In the genomic region with DNA sequence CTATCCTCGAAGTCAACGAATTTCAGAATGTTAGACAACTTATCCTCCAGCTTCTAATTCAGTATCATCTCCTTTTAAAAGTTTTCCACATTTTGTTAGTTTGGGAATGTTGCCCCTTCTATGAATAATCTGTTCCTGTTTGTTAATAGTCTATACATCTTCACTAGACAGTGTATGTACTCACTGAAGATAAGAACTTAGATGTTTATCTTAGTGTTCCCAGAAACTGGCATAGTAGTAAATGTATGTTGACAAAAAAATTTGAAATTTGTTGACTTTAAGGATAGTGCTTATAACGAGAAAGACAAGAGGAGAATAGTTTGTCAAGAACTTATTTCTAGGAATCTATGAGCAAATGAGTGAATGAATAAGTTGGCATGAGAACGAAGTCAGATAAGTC, we compare ENCODE assay signal across 34 cellular contexts.
"Had no signal": no experiment of that assay in that cellular context is flagged by ENCODE, and none has a peak within 500 bp of the region (broad histone marks: within the 10 kb centered on the region; RNA-seq: fewer than 3 reads in every experiment).

No MANE protein-coding gene starts in this region.

- DNase-seq: activated effector memory CD4-positive, alpha-beta T cell treated with anti-CD3 and anti-CD28 coated beads, Interleukin-2, amount 50 U/mL, for 16 hours; activated effector memory CD4-positive, alpha-beta T cell treated with Interleukin-2 at 50 U/mL for 16 hours; activated gamma-delta T cell; activated gamma-delta T cell treated with Interleukin-2 at 50 U/mL for 16 hours; activated naive CD4-positive, alpha-beta T cell; activated naive CD4-positive, alpha-beta T cell treated with anti-CD3 and anti-CD28 coated beads for 36 hours; activated naive CD4-positive, alpha-beta T cell treated with anti-CD3 and anti-CD28 coated beads, Interleukin-2, amount 10 ng/mL, durations not matched to agents 7 days and 5 days; activated naive CD4-positive, alpha-beta T cell treated with anti-CD3 and anti-CD28 coated beads, Interleukin-2, amount 50 U/mL, for 16 hours; activated naive CD4-positive, alpha-beta T cell treated with Interleukin-2 at 50 U/mL for 16 hours; activated naive CD8-positive, alpha-beta T cell treated with anti-CD3 and anti-CD28 coated beads for 36 hours; activated naive CD8-positive, alpha-beta T cell treated with anti-CD3 and anti-CD28 coated beads, Interleukin-2, amount 10 ng/mL, durations not matched to agents 7 days and 5 days; activated naive CD8-positive, alpha-beta T cell treated with anti-CD3 and anti-CD28 coated beads, Interleukin-2, amount 50 U/mL, for 24 hours; activated T-cell treated with anti-CD3 and anti-CD28 coated beads, Interleukin-2, amount 50 U/mL, for 1 hour; activated T-cell treated with anti-CD3 and anti-CD28 coated beads, Interleukin-2, amount 50 U/mL, for 24 hours; activated T-cell treated with anti-CD3 and anti-CD28 coated beads, Interleukin-2, amount 50 U/mL, for 4 hours; activated T-cell treated with anti-CD3 and anti-CD28 coated beads, Interleukin-2, amount 50 U/mL, for 48 hours; activated T-cell treated with anti-CD3 and anti-CD28 coated beads, Interleukin-2, amount 50 U/mL, for 72 hours; adrenal gland; amniotic stem cell; amygdala; anterior cingulate cortex; aorta; body of pancreas; brain microvascular endothelial cell; caudate nucleus; central memory CD4-positive, alpha-beta T cell; cerebellar nuclear complex had no signal

- H3K4me3 ChIP-seq: adrenal gland, ascending aorta, body of pancreas, breast epithelium, cardiac muscle cell had no signal

- H3K4me1 ChIP-seq: adrenal gland, body of pancreas, breast epithelium had no signal

- ATAC-seq: activated naive CD4-positive, alpha-beta T cell treated with anti-CD3 and anti-CD28 coated beads, Interleukin-2, amount 50 U/mL, for 72 hours; activated naive CD8-positive, alpha-beta T cell treated with anti-CD3 and anti-CD28 coated beads, Interleukin-2, amount 50 U/mL, for 24 hours; activated T-cell treated with anti-CD3 and anti-CD28 coated beads, Interleukin-2, amount 50 U/mL, for 4 hours; activated T-cell treated with anti-CD3 and anti-CD28 coated beads, Interleukin-2, amount 50 U/mL, for 72 hours; activated T-helper 17 cell treated with anti-CD3 and anti-CD28 coated beads, Interleukin-2, amount 50 U/mL, for 72 hours; body of pancreas had no signal

- H3K27me3 ChIP-seq: adrenal gland, ascending aorta, body of pancreas, brain microvascular endothelial cell, breast epithelium, cardiac muscle cell had no signal

- FAIRE-seq: astrocyte, bronchial epithelial cell had no signal

- H3K9me3 ChIP-seq: adrenal gland, ascending aorta, body of pancreas, breast epithelium had no signal

- H3K36me3 ChIP-seq: adrenal gland, ascending aorta, brain microvascular endothelial cell, breast epithelium, cardiac muscle cell had no signal

- H3K27ac ChIP-seq: adrenal gland, ascending aorta, body of pancreas, brain microvascular endothelial cell, breast epithelium, cardiac muscle cell had no signal
